12 cellular contexts compared by ENCODE assay signal in genomic region chr5:41524174-41524573, GRCh38. TPM values are rescaled to one million over a fixed set of nuclear protein-coding genes. Genes with fewer than 3 reads are reported as not detected.
DNase-seq lines count a peak whose midpoint lies in the region; ATAC-seq and TF ChIP-seq lines count a peak whose summit lies in the region.
"Had no signal": no experiment of that assay in that cellular context is flagged by ENCODE, and none has a peak within 500 bp of the region (broad histone marks: within the 10 kb centered on the region; RNA-seq: fewer than 3 reads in every experiment).

No MANE protein-coding gene starts in this region.

- no peaks in the 10 kb centered on the region for H3K4me1 ChIP-seq in OCI-LY1 (ENCODE audit: insufficient read depth, low read length, severe bottlenecking)

- H3K4me3 ChIP-seq in GM12875 (ENCODE audit: low read depth, low read length) (no peak overlapping the region), OCI-LY1 (ENCODE audit: low read depth, low read length, poor library complexity, severe bottlenecking) (no peak overlapping the region), fibroblast of villous mesenchyme (ENCODE audit: low read depth, low read length) (no peak overlapping the region)

- TF ChIP-seq CTCF in GM12875 (IDR thresholded peaks at IDR 0.05; ENCODE audit: borderline replicate concordance, insufficient read depth, low read depth, low read length): peak; percentile 32; the same call in 1 of the 2 replicates
- TF ChIP-seq CTCF in OCI-LY1 (IDR thresholded peaks at IDR 0.05; ENCODE audit: low read length): peak; percentile 44; the same call in 1 of the 2 replicates
- peak; percentile 33 for TF ChIP-seq CTCF in fibroblast of villous mesenchyme (IDR thresholded peaks at IDR 0.05; ENCODE audit: insufficient read depth, low read depth, low read length)

- no peaks in the 10 kb centered on the region for H3K36me3 ChIP-seq in OCI-LY1 (ENCODE audit: insufficient read depth, low read length)

- H3K79me2 ChIP-seq in OCI-LY1 (ENCODE audit: insufficient read depth, low read length): no peaks in the 10 kb centered on the region

- H3K4me2 ChIP-seq in OCI-LY1 (ENCODE audit: low read length): no peak overlapping the region

- no peaks in the 10 kb centered on the region for H3K27me3 Mint-ChIP-seq in T-helper 2 cell treated with Interferon-gamma antibody and Interleukin-4, amounts not matched to agents 5 μg/mL and 100 μg/mL, for 36 hours (ENCODE audit: low read depth)

- H3K9me3 ChIP-seq in OCI-LY1 (ENCODE audit: low read length): no peaks in the 10 kb centered on the region

- intact Hi-C loops in posterior vena cava (cut with DNase I): no loop called here

- H4K20me1 ChIP-seq in OCI-LY1 (ENCODE audit: insufficient read depth, low read length): no peaks in the 10 kb centered on the region

- H2AFZ ChIP-seq in OCI-LY1 (ENCODE audit: low read length): no peak overlapping the region

- H3F3A ChIP-seq in OCI-LY1 (ENCODE audit: insufficient read depth, low read length): no peaks in the 10 kb centered on the region

- H3K9me2 ChIP-seq in OCI-LY1 (ENCODE audit: low read depth, low read length): no peaks in the 10 kb centered on the region

- ATAC-seq in HG02678 (IDR thresholded peaks at IDR 0.05; ENCODE audit: unreplicated experiment): no peak

- no peaks in the 10 kb centered on the region for H3K27me3 ChIP-seq in OCI-LY1 (ENCODE audit: insufficient read depth, low read length)

- H3K9me3 Mint-ChIP-seq in T-helper 2 cell treated with Interferon-gamma antibody and Interleukin-4, amounts not matched to agents 5 μg/mL and 100 μg/mL, for 36 hours: no peaks in the 10 kb centered on the region

- no peak overlapping the region for H3K27ac Mint-ChIP-seq in T-helper 2 cell treated with Interferon-gamma antibody and Interleukin-4, amounts not matched to agents 5 μg/mL and 100 μg/mL, for 36 hours

- H3K9ac ChIP-seq in OCI-LY1 (ENCODE audit: low read length): no peak overlapping the region

- H3K36me3 Mint-ChIP-seq in T-helper 2 cell treated with Interferon-gamma antibody and Interleukin-4, amounts not matched to agents 5 μg/mL and 100 μg/mL, for 36 hours (ENCODE audit: low read depth): no peaks in the 10 kb centered on the region

- no peaks in the 10 kb centered on the region for H3K4me1 Mint-ChIP-seq in T-helper 2 cell treated with Interferon-gamma antibody and Interleukin-4, amounts not matched to agents 5 μg/mL and 100 μg/mL, for 36 hours (ENCODE audit: low read depth)

- no peak overlapping the region for H3K4me3 Mint-ChIP-seq in T-helper 2 cell treated with Interferon-gamma antibody and Interleukin-4, amounts not matched to agents 5 μg/mL and 100 μg/mL, for 36 hours

- no peak overlapping the region for H3K27ac ChIP-seq in OCI-LY1 (ENCODE audit: low read depth, low read length, poor library complexity, severe bottlenecking)

- DNase-seq in A172 (ENCODE audit: low spot score): peak; percentile 22
- no peak for DNase-seq in fibroblast of villous mesenchyme (ENCODE audit: low read depth)
- DNase-seq in NCI-H1105 (lab: John Stamatoyannopoulos, UW): no peak
- DNase-seq in posterior vena cava (ENCODE audit: low spot score): no peak
- DNase-seq in T-helper 2 cell treated with Interferon-gamma antibody and Interleukin-4, amounts not matched to agents 5 μg/mL and 100 μg/mL, for 36 hours (ENCODE audit: low spot score): no peak
- DNase-seq: central memory CD4-positive, alpha-beta T cell; hypothalamus; NCI-H526 treated with DMSO at 0.1 percent for 48 hours; stimulated activated CD4-positive, alpha-beta T cell treated with anti-CD3 and anti-CD28 coated beads, Interleukin-4, amount 100 ng/mL, for 1 hour had no signal

RNA-seq across cellular contexts. Expression of gene PLCXD3, which starts 13.8 kb away (rescaled TPM):
- total RNA-seq in A172 (2014; rRNA removed; shearing (Covaris generic)): 2.8 TPM in 2 replicates
- 0.32 and 0.43 TPM in 2 replicates for total RNA-seq in fibroblast of villous mesenchyme
- total RNA-seq in posterior vena cava: 10 to 100 TPM; 22.0 to 24.4 TPM
